In the genomic region with DNA sequence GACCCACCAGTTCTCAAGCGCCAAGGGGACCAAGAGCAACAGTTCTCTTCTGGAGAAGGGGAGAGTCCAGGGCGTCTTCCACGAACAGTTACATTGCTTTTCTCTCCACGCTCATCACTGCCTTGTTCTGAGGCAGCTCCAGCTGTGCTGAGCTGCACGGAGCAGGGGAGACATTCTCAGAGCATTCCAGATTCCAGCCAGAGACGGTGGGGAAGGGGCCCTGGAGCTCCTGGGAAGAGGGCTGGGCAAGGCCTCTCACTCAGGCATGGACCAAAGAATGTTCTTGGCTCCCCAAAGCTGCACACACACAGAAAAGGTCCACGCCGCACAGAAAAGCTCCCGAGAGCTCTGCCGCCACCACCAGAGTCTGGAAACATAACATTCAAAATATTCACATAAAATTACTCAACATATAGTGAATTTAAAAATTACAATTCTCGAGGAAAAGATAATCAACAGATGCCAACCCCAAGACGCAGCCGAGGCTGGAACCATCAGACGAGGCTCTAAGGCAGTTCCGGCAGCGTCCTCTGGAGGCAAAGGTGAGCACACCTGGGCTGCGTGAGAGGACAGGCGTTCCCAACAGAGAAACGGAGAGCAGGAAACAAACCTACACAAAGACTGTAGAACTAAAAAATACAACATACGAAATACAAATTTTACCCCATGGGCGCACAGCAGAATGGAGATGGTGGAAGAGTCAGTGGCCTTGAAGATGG, we compare ENCODE assay signal across 9 cellular contexts. TPM values are rescaled to one million over a fixed set of nuclear protein-coding genes. Genes with fewer than 3 reads are reported as not detected.
A peak's percentile ranks its signal among the peaks of the same experiment; 100 is the strongest.
DNase-seq lines count a peak whose midpoint lies in the region; ATAC-seq and TF ChIP-seq lines count a peak whose summit lies in the region.
"Had no signal": no experiment of that assay in that cellular context is flagged by ENCODE, and none has a peak within 500 bp of the region (broad histone marks: within the 10 kb centered on the region; RNA-seq: fewer than 3 reads in every experiment).

No MANE protein-coding gene starts in this region.

- intact Hi-C loops in Panc1 (cut with micrococcal nuclease; ENCODE audit: unreplicated experiment), result no loop called here

- H3K9me3 ChIP-seq in Panc1 (ENCODE audit: control insufficient read depth, insufficient read depth, low read depth, low read length), result no peaks in the 10 kb centered on the region
- H3K9me3 ChIP-seq in CD8-positive, alpha-beta memory T cell (ENCODE audit: low read length), result no peaks in the 10 kb centered on the region
- H3K9me3 ChIP-seq: upper lobe of left lung had no signal

- in situ Hi-C loops in Panc1 (cut with HindIII; ENCODE audit: low pct_unique_long_range_greater_than_20kb, low sequenced_read_pairs), result no loop called here

- peak overlapping the region in 1 of 7 donors; percentile 59 for H3K4me3 Mint-ChIP-seq in CD8-positive, alpha-beta memory T cell

- peak overlapping the region in 2 of 8 donors; percentile 12 to 17 for H3K27ac Mint-ChIP-seq in CD8-positive, alpha-beta memory T cell

- ATAC-seq in Panc1, result no peak

- H3K27me3 Mint-ChIP-seq in CD8-positive, alpha-beta memory T cell, result no peaks in the 10 kb centered on the region

- H3K27ac ChIP-seq in Panc1 (ENCODE audit: low read length), result no peak overlapping the region
- no peak overlapping the region for H3K27ac ChIP-seq in CD8-positive, alpha-beta memory T cell (ENCODE audit: low read depth, low read length)
- H3K27ac ChIP-seq: upper lobe of left lung had no signal

- POLR2A ChIA-PET in Panc1 (lab: Charles Lee), result no interaction called here
- POLR2A ChIA-PET in CD8-positive, alpha-beta memory T cell (lab: Charles Lee), result no interaction called here

- no peak for DNase-seq in AG10803 (ENCODE audit: low read depth)
- DNase-seq in Panc1 (ENCODE audit: low read depth, low spot score), result no peak
- DNase-seq in iPS-NIHi11 (ENCODE audit: low spot score), result peak; percentile 84
- DNase-seq in MV-4-11 (lab: John Stamatoyannopoulos, UW), result no peak
- DNase-seq in CD8-positive, alpha-beta memory T cell, result no peak
- DNase-seq in cortex of kidney (lab: John Stamatoyannopoulos, UW), result no peak
- DNase-seq in SKM-1 treated with dmso at 0.1 percent for 144 hours (lab: John Stamatoyannopoulos, UW; ENCODE audit: unreplicated experiment), result no peak

- H3K4me1 Mint-ChIP-seq in CD8-positive, alpha-beta memory T cell, result peaks cover 11 to 16% (median 14%) of the 10 kb centered on the region in 3 donors

- H3K4me3 ChIP-seq in AG10803 (ENCODE audit: low read length) (no peak overlapping the region), Panc1 (ENCODE audit: low read depth in 2 of 2, low read length in 2 of 2) (no peak overlapping the region)
- H3K4me3 ChIP-seq in CD8-positive, alpha-beta memory T cell (ENCODE audit: low read length), result no peak overlapping the region
- H3K4me3 ChIP-seq: upper lobe of left lung had no signal

- H3K36me3 Mint-ChIP-seq in CD8-positive, alpha-beta memory T cell, result no peaks in the 10 kb centered on the region

- TF ChIP-seq CTCF in AG10803 (conservative IDR thresholded peaks at IDR 0.05; ENCODE audit: low read length) (0 out of 2 replicates have a peak, but pooled peaks have one; percentile 10), GM12874 (IDR thresholded peaks at IDR 0.05; ENCODE audit: insufficient read depth, low read depth, low read length) (peak; percentile 56; the same call in 1 of the 2 replicates), Panc1 (IDR thresholded peaks at IDR 0.05) (peak; percentile 73)

- H3K9me3 Mint-ChIP-seq in CD8-positive, alpha-beta memory T cell, result no peaks in the 10 kb centered on the region

- no peaks in the 10 kb centered on the region for H3K27me3 ChIP-seq in Panc1 (ENCODE audit: control insufficient read depth, insufficient read depth, low read length)
- no peaks in the 10 kb centered on the region for H3K27me3 ChIP-seq in CD8-positive, alpha-beta memory T cell (ENCODE audit: insufficient read depth, low read length, poor library complexity, severe bottlenecking)
- H3K27me3 ChIP-seq: upper lobe of left lung had no signal

- H3K4me1 ChIP-seq in Panc1 (ENCODE audit: control insufficient read depth, insufficient read depth, low read length), result peaks cover 5% of the 10 kb centered on the region; the same call in 1 of the 2 replicates
- peaks cover 17% of the 10 kb centered on the region for H3K4me1 ChIP-seq in CD8-positive, alpha-beta memory T cell (ENCODE audit: insufficient read depth, low read length)

- H3K36me3 ChIP-seq in Panc1 (ENCODE audit: control insufficient read depth, insufficient read depth, low read length), result no peaks in the 10 kb centered on the region
- no peaks in the 10 kb centered on the region for H3K36me3 ChIP-seq in CD8-positive, alpha-beta memory T cell (ENCODE audit: insufficient read depth, low read length)
- H3K36me3 ChIP-seq: upper lobe of left lung had no signal

- BruUV-seq in Panc1 (replicated peaks; lab: Mats Ljungman, UMichigan), result no TSS peak

- CTCF ChIA-PET in Panc1 (lab: Charles Lee), result no interaction called here
- CTCF ChIA-PET in CD8-positive, alpha-beta memory T cell (lab: Charles Lee), result interaction anchor here (1.4 kb wide), 1 partner anchor 250 kb away, joined by 5 read pairs; no protein-coding TSS in a partner anchor

RNA-seq across cellular contexts. Expression of a gene that starts 40.5 kb away (rescaled TPM):
- total RNA-seq in Panc1 (2021; ENCODE audit: unreplicated experiment), result 77.4 TPM
- polyA plus RNA-seq in Panc1 (2012; ENCODE audit: insufficient read length), result 69.4 TPM
- 100 to 1,000 TPM; 112 to 116 TPM for total RNA-seq in CD8-positive, alpha-beta memory T cell
- polyA plus RNA-seq in CD8-positive, alpha-beta memory T cell, result 60.1 TPM

RNA-seq across cellular contexts. Expression of a gene that starts 49.8 kb away (rescaled TPM):
- not detected for total RNA-seq in Panc1 (2021; ENCODE audit: unreplicated experiment)
- polyA plus RNA-seq in Panc1 (2012; ENCODE audit: insufficient read length), result 1.0 TPM
- total RNA-seq in CD8-positive, alpha-beta memory T cell, result not detected
- polyA plus RNA-seq in CD8-positive, alpha-beta memory T cell, result 0.05 TPM

RNA-seq across cellular contexts. Expression of a gene that starts 56.7 kb away (rescaled TPM):
- total RNA-seq in Panc1 (2021; ENCODE audit: unreplicated experiment), result 41.4 TPM
- 55.8 TPM for polyA plus RNA-seq in Panc1 (2012; ENCODE audit: insufficient read length)
- 10 to 100 TPM; 81.7 to 85.3 TPM for total RNA-seq in CD8-positive, alpha-beta memory T cell
- polyA plus RNA-seq in CD8-positive, alpha-beta memory T cell, result 88.1 TPM

Comparison
In these comparisons a context has a peak if more than half of its experiments do, and no peak if none do; other contexts are left out.
1. CTCF ChIP-seq: peak in every context shown above with its lines; median percentile 73 in Panc1; 56 in GM12874; 10 in AG10803.